9 cellular contexts compared by ENCODE assay signal in genomic region chr19:46426035-46426505, GRCh38. TPM values are rescaled to one million over a fixed set of nuclear protein-coding genes. Genes with fewer than 3 reads are reported as not detected.
DNase-seq lines count a peak whose midpoint lies in the region; ATAC-seq, FAIRE-seq and TF ChIP-seq lines count a peak whose summit lies in the region.
"Had no signal": no experiment of that assay in that cellular context is flagged by ENCODE, and none has a peak within 500 bp of the region (broad histone marks: within the 10 kb centered on the region; RNA-seq: fewer than 3 reads in every experiment).

No MANE protein-coding gene starts in this region.

- 65% methylated on average over 10 of the region's 10 CpGs for WGBS in SK-N-SH (ENCODE audit: low lambda C conversion rate)
- WGBS in body of pancreas, 2 donors: 0 to 1% methylated on average over 7 to 10 of the region's 10 CpGs
- 3% methylated on average over 10 of the region's 10 CpGs for WGBS in thymus

- H3K9ac ChIP-seq in SK-N-SH: peak overlapping the region; percentile 45; the same call in 1 of the 2 replicates

- no peaks in the 10 kb centered on the region for H4K20me1 ChIP-seq in SK-N-SH (ENCODE audit: insufficient read depth)

- H3K9me2 ChIP-seq in SK-N-SH: no peaks in the 10 kb centered on the region

- H3K27me3 ChIP-seq in SK-N-SH (ENCODE audit: insufficient read depth) (no peaks in the 10 kb centered on the region), body of pancreas (no peaks in the 10 kb centered on the region), left lung (peaks cover 0 to 99% of the 10 kb centered on the region in 2 donors), thymus (ENCODE audit: control insufficient read depth, insufficient read depth) (peaks cover 38% of the 10 kb centered on the region)

- no peak for TF ChIP-seq EP300 in SK-N-SH (IDR thresholded peaks at IDR 0.05; ENCODE audit: borderline replicate concordance in 1 of 2, low read depth in 1 of 2, low read length in 1 of 2)

- peak overlapping the region; percentile 75 for H3K4me2 ChIP-seq in SK-N-SH

- no peaks in the 10 kb centered on the region for H3K79me2 ChIP-seq in SK-N-SH (ENCODE audit: insufficient read depth)

- ATAC-seq in SK-N-SH treated with all-trans-retinoic acid at 6 μM for 48 hours (no peak), body of pancreas (peak; percentile 74), left lung (peak; percentile 81), HG02678 (IDR thresholded peaks at IDR 0.05; ENCODE audit: unreplicated experiment) (no peak)

- TF ChIP-seq RAD21 in SK-N-SH (IDR thresholded peaks at IDR 0.05; ENCODE audit: low read length): no peak

- H3F3A ChIP-seq in SK-N-SH (replicated peaks; ENCODE audit: insufficient read depth): no peaks in the 10 kb centered on the region

- peak overlapping the region; percentile 62 to 66 for H3K4me3 ChIP-seq in SK-N-SH (ENCODE audit: low read depth in 2 of 2, low read length in 1 of 2)
- H3K4me3 ChIP-seq in body of pancreas: peak overlapping the region in 1 of 2 donors; percentile 71
- H3K4me3 ChIP-seq in left lung: peak overlapping the region; percentile 39 to 41
- peak overlapping the region; percentile 37 for H3K4me3 ChIP-seq in thymus (ENCODE audit: low read length)
- H3K4me3 ChIP-seq: lung had no signal

- H2AFZ ChIP-seq in SK-N-SH (ENCODE audit: low read depth): peak overlapping the region; percentile 90; the same call in 1 of the 2 replicates

- POLR2A ChIA-PET in SK-N-SH (lab: Yijun Ruan, JAX): no interaction called here

- FAIRE-seq in H54 (lab: Jason Lieb, UNC): no peak

- DNase-seq in SK-N-SH: no peak
- DNase-seq in body of pancreas: peak; percentile 50 to 71 (median 66)
- DNase-seq in left lung: no peak
- no peak for DNase-seq in H54 (ENCODE audit: insufficient read length, low spot score)
- DNase-seq in COLO668 (lab: John Stamatoyannopoulos, UW; ENCODE audit: unreplicated experiment): no peak

- no peak for TF ChIP-seq CTCF in SK-N-SH (IDR thresholded peaks at IDR 0.05)
- TF ChIP-seq CTCF in body of pancreas (IDR thresholded peaks at IDR 0.05): no peak
- TF ChIP-seq CTCF in left lung (IDR thresholded peaks at IDR 0.05): no peak

- no peaks in the 10 kb centered on the region for H3K36me3 ChIP-seq in SK-N-SH (replicated peaks in 1 of 2; ENCODE audit: control insufficient read depth in 1 of 2, insufficient read depth in 2 of 2, low read length in 1 of 2)
- no peaks in the 10 kb centered on the region for H3K36me3 ChIP-seq in body of pancreas (replicated peaks in 1 of 2; ENCODE audit: insufficient read depth in 1 of 2, low read depth in 2 of 2)
- no peaks in the 10 kb centered on the region for H3K36me3 ChIP-seq in left lung
- H3K36me3 ChIP-seq in thymus (ENCODE audit: control insufficient read depth, insufficient read depth): no peaks in the 10 kb centered on the region

- H3K9me3 ChIP-seq in SK-N-SH (no peaks in the 10 kb centered on the region), body of pancreas (no peaks in the 10 kb centered on the region), left lung (no peaks in the 10 kb centered on the region), thymus (ENCODE audit: control insufficient read depth) (no peaks in the 10 kb centered on the region)

- intact Hi-C loops in body of pancreas (cut with DNase I) (no loop called here), left lung (cut with DNase I) (no loop called here)

- peaks cover 0 to 19% of the 10 kb centered on the region in 2 experiments; a peak in 2 of 4 replicates for H3K4me1 ChIP-seq in SK-N-SH (ENCODE audit: control insufficient read depth in 1 of 2, insufficient read depth in 2 of 2, low read depth in 1 of 2, low read length in 1 of 2)
- H3K4me1 ChIP-seq in body of pancreas: peaks cover 15% of the 10 kb centered on the region
- peaks cover 0 to 11% of the 10 kb centered on the region in 2 donors for H3K4me1 ChIP-seq in left lung
- no peaks in the 10 kb centered on the region for H3K4me1 ChIP-seq in thymus (ENCODE audit: control insufficient read depth, insufficient read depth, low read length)

- CTCF ChIA-PET in SK-N-SH (lab: Yijun Ruan, JAX): interaction anchor here (1.1 to 3.6 kb wide), 4 partner anchors 25 to 103 kb away, joined by 3 to 16 read pairs (median 9); no protein-coding TSS in a partner anchor

- TF ChIP-seq POLR2A in body of pancreas (IDR thresholded peaks at IDR 0.05) (no peak), H54 (IDR thresholded peaks at IDR 0.05; ENCODE audit: low read depth, low read length) (no peak)

- H3K27ac ChIP-seq in SK-N-SH (ENCODE audit: low read depth in 2 of 2, low read length in 1 of 2): no peak overlapping the region
- H3K27ac ChIP-seq in body of pancreas: peak overlapping the region in 3 of 4 donors; percentile 51 to 83 (median 71)
- H3K27ac ChIP-seq in left lung: peak overlapping the region in 1 of 2 donors; percentile 69
- no peak overlapping the region for H3K27ac ChIP-seq in thymus (ENCODE audit: low read depth)

TF ChIP-seq in SK-N-SH, 30 proteins besides CTCF, POLR2A, EP300 and RAD21:
- TF ChIP-seq NRF1 (IDR thresholded peaks at IDR 0.05; ENCODE audit: low read depth, low read length): no peak

TF ChIP-seq in SK-N-SH treated with all-trans-retinoic acid at 6 μM for 48 hours, 23 proteins besides CTCF, POLR2A, EP300 and RAD21 (continues in another document):
- TF ChIP-seq BACH2 (CRISPR knock-in tag; IDR thresholded peaks at IDR 0.05; ENCODE audit: borderline replicate concordance) (no peak), ZNF70 (CRISPR knock-in tag; IDR thresholded peaks at IDR 0.05) (no peak), CSRNP3 (CRISPR knock-in tag; IDR thresholded peaks at IDR 0.05) (no peak), TCF4 (CRISPR knock-in tag; IDR thresholded peaks at IDR 0.05; ENCODE audit: borderline replicate concordance) (no peak), ARNTL (CRISPR knock-in tag; IDR thresholded peaks at IDR 0.05; ENCODE audit: borderline replicate concordance, low read depth) (no peak), TOX (CRISPR knock-in tag; IDR thresholded peaks at IDR 0.05; ENCODE audit: borderline replicate concordance) (no peak), TSHZ2 (CRISPR knock-in tag; IDR thresholded peaks at IDR 0.05) (no peak), OSR1 (CRISPR knock-in tag; IDR thresholded peaks at IDR 0.05) (no peak), GLIS3 (CRISPR knock-in tag; IDR thresholded peaks at IDR 0.05) (no peak), ZFP30 (CRISPR knock-in tag; IDR thresholded peaks at IDR 0.05) (no peak)

RNA-seq across cellular contexts. Expression of gene PNMA8C, which starts 2.7 kb away (rescaled TPM):
- polyA plus RNA-seq in SK-N-SH (2012; rRNA removed): 1.3 and 1.6 TPM in 2 replicates
- 1.1 and 1.4 TPM in 2 replicates for polyA plus RNA-seq in SK-N-SH (2012; cell fraction: cytosol; rRNA removed)
- polyA plus RNA-seq in SK-N-SH (2012; cell fraction: nucleus; rRNA removed): 1.6 and 1.8 TPM in 2 replicates
- not detected for total RNA-seq in body of pancreas
- under 1 TPM; 0.09 to 0.16 TPM for total RNA-seq in left lung
- 0.07 TPM for polyA plus RNA-seq in thymus

RNA-seq across cellular contexts. Expression of gene CCDC8, which starts 12.7 kb away (rescaled TPM):
- polyA plus RNA-seq in SK-N-SH (2012; rRNA removed) (0.03 TPM in 1 of 2 replicates, not detected in the other), thymus (8.6 TPM)
- polyA plus RNA-seq in SK-N-SH (2012; cell fraction: cytosol; rRNA removed): 0.01 TPM in 2 replicates
- polyA plus RNA-seq in SK-N-SH (2012; cell fraction: nucleus; rRNA removed): 0.04 and 0.06 TPM in 2 replicates
- total RNA-seq in body of pancreas (10 to 100 TPM; 13.0 to 17.8 TPM), left lung (10 to 100 TPM; 11.8 to 15.5 TPM)

RNA-seq across cellular contexts. Expression of gene PNMA8A, which starts 45.3 kb away (rescaled TPM):
- polyA plus RNA-seq in SK-N-SH (2012; rRNA removed): 10.2 and 13.8 TPM in 2 replicates
- 15.7 and 15.8 TPM in 2 replicates for polyA plus RNA-seq in SK-N-SH (2012; cell fraction: cytosol; rRNA removed)
- polyA plus RNA-seq in SK-N-SH (2012; cell fraction: nucleus; rRNA removed): 6.8 and 8.5 TPM in 2 replicates
- total RNA-seq in body of pancreas: 1 to 10 TPM; 4.3 to 6.5 TPM
- 1 to 10 TPM; 1.5 to 3.8 TPM for total RNA-seq in left lung
- polyA plus RNA-seq in thymus: 9.7 TPM

Comparison
In these comparisons a context has a peak if more than half of its experiments do, and no peak if none do; other contexts are left out.
1. DNase-seq: peak in body of pancreas (4 of 4); none in SK-N-SH (single experiment), left lung (0 of 2), H54 (single experiment) and COLO668 (single experiment).
2. H3K27ac ChIP-seq: peak in body of pancreas (3 of 4); none in SK-N-SH (0 of 2) and thymus (single experiment).
3. ATAC-seq: peak in body of pancreas (single experiment) and left lung (single experiment); none in SK-N-SH treated with all-trans-retinoic acid at 6 μM for 48 hours (single experiment) and HG02678 (single experiment).